8 cellular contexts compared by ENCODE assay signal in genomic region chr10:102132563-102133372, GRCh38. TPM values are rescaled to one million over a fixed set of nuclear protein-coding genes. Genes with fewer than 3 reads are reported as not detected.
A peak's percentile ranks its signal among the peaks of the same experiment; 100 is the strongest.
DNase-seq lines count a peak whose midpoint lies in the region; ATAC-seq and TF ChIP-seq lines count a peak whose summit lies in the region.

TSS of gene PPRC1 (plus strand) at chr10:102133040. CDS start at chr10:102133069, 29 bp downstream.

- peak within 1 kb of the TSS; percentile 72 for H2AFZ ChIP-seq in fibroblast of lung (ENCODE audit: low read length)

- peak; percentile 95 for ATAC-seq in activated T-helper 17 cell treated with anti-CD3 and anti-CD28 coated beads, Interleukin-2, amount 50 U/mL, for 72 hours (replicated peaks)
- peak; percentile 93 to 94 for ATAC-seq in naive thymus-derived CD8-positive, alpha-beta T cell

- H3K9ac ChIP-seq in ES-I3 (ENCODE audit: low read depth, low read length), result peak within 1 kb of the TSS; percentile 97
- H3K9ac ChIP-seq in fibroblast of lung (ENCODE audit: insufficient read depth, low read length), result peak within 1 kb of the TSS; percentile 88

- H3K4me3 ChIP-seq in LNCaP clone FGC (ENCODE audit: low read depth, low read length), result peak within 1 kb of the TSS; percentile 72
- H3K4me3 ChIP-seq in fibroblast of lung (replicated peaks in 1 of 4; ENCODE audit: control extremely low read depth in 1 of 4, insufficient read depth in 1 of 4, low read depth in 3 of 4, low read length in 4 of 4), result peak within 1 kb of the TSS; percentile 82 to 94 (median 90)

- peak within 1 kb of the TSS; percentile 91 for H3K27ac ChIP-seq in RWPE1
- H3K27ac ChIP-seq in fibroblast of lung (ENCODE audit: insufficient read depth, low read length), result peak within 1 kb of the TSS; percentile 97

- peaks cover 32% of the 10 kb centered on the region for H3K4me1 Mint-ChIP-seq in activated T-helper 17 cell treated with anti-CD3 and anti-CD28 coated beads, Interleukin-2, amount 50 U/mL, for 72 hours
- H3K4me1 Mint-ChIP-seq in naive thymus-derived CD8-positive, alpha-beta T cell, result peaks cover 28 to 49% (median 44%) of the 10 kb centered on the region in 4 donors

- H3K9me3 ChIP-seq in ES-I3 (ENCODE audit: control insufficient read depth, insufficient read depth, low read length) (no peaks in the 10 kb centered on the region), fibroblast of lung (ENCODE audit: control insufficient read depth, insufficient read depth, low read depth, low read length) (no peaks in the 10 kb centered on the region)

- H3K27ac Mint-ChIP-seq in activated T-helper 17 cell treated with anti-CD3 and anti-CD28 coated beads, Interleukin-2, amount 50 U/mL, for 72 hours, result peak within 1 kb of the TSS; percentile 96
- H3K27ac Mint-ChIP-seq in naive thymus-derived CD8-positive, alpha-beta T cell, result peak within 1 kb of the TSS; percentile 90 to 99 (median 98)

- peaks cover 47% of the 10 kb centered on the region for H3K36me3 Mint-ChIP-seq in activated T-helper 17 cell treated with anti-CD3 and anti-CD28 coated beads, Interleukin-2, amount 50 U/mL, for 72 hours (ENCODE audit: low read depth)
- peaks cover 0 to 5% (median 0%) of the 10 kb centered on the region in 3 donors for H3K36me3 Mint-ChIP-seq in naive thymus-derived CD8-positive, alpha-beta T cell

- H3K4me3 Mint-ChIP-seq in activated T-helper 17 cell treated with anti-CD3 and anti-CD28 coated beads, Interleukin-2, amount 50 U/mL, for 72 hours, result peak within 1 kb of the TSS; percentile 98
- H3K4me3 Mint-ChIP-seq in naive thymus-derived CD8-positive, alpha-beta T cell, result peak within 1 kb of the TSS; percentile 96 to 100 (median 99)

- H3K4me1 ChIP-seq in ES-I3 (ENCODE audit: insufficient read depth, low read length) (peaks cover 19% of the 10 kb centered on the region), fibroblast of lung (ENCODE audit: control insufficient read depth, extremely low read depth, insufficient read depth, low read length) (peaks cover 9% of the 10 kb centered on the region)

- POLR2A ChIA-PET in RWPE1 (lab: Yijun Ruan, JAX; ENCODE audit: low non-redundant PET), result interaction anchor here (0.9 kb wide), 1 partner anchor 19 kb away, joined by 4 read pairs; the partner anchor contains the start of gene NOLC1
- POLR2A ChIA-PET in naive thymus-derived CD8-positive, alpha-beta T cell (lab: Charles Lee), result interaction anchor here (0.5 to 2.7 kb wide), 8 partner anchors 9 to 181 kb away, joined by 3 to 32 read pairs (median 6); partner anchors contain the start of genes LDB1 and NOLC1

- no peaks in the 10 kb centered on the region for H3K9me3 Mint-ChIP-seq in activated T-helper 17 cell treated with anti-CD3 and anti-CD28 coated beads, Interleukin-2, amount 50 U/mL, for 72 hours
- no peaks in the 10 kb centered on the region for H3K9me3 Mint-ChIP-seq in naive thymus-derived CD8-positive, alpha-beta T cell

- DNase-seq in H4 (ENCODE audit: low spot score), result peak; percentile 99
- DNase-seq in LNCaP clone FGC (ENCODE audit: low read depth), result peak; percentile 98
- DNase-seq in RWPE1 (ENCODE audit: low spot score), result peak; percentile 98
- DNase-seq in fibroblast of lung (ENCODE audit: low read depth in 2 of 2), result peak; percentile 99
- DNase-seq in naive thymus-derived CD8-positive, alpha-beta T cell, result peak; percentile 91 to 98 (median 97)
- DNase-seq in stimulated activated naive CD4-positive, alpha-beta T cell (lab: John Stamatoyannopoulos, UW), result peak; percentile 92 to 98 (median 96)

- no peaks in the 10 kb centered on the region for H3K27me3 Mint-ChIP-seq in activated T-helper 17 cell treated with anti-CD3 and anti-CD28 coated beads, Interleukin-2, amount 50 U/mL, for 72 hours
- no peaks in the 10 kb centered on the region for H3K27me3 Mint-ChIP-seq in naive thymus-derived CD8-positive, alpha-beta T cell

- no peaks in the 10 kb centered on the region for H3K27me3 ChIP-seq in fibroblast of lung (ENCODE audit: control insufficient read depth, insufficient read depth, low read length)

- no peaks in the 10 kb centered on the region for H4K20me1 ChIP-seq in fibroblast of lung (ENCODE audit: control insufficient read depth, extremely low read depth, insufficient read depth, low read length)

- H3K36me3 ChIP-seq in ES-I3 (ENCODE audit: insufficient read depth, low read length) (peaks cover 2% of the 10 kb centered on the region), fibroblast of lung (ENCODE audit: control insufficient read depth, insufficient read depth, low read length) (peaks cover under 1% of the 10 kb centered on the region)

- peak; percentile 89 for TF ChIP-seq CTCF in LNCaP clone FGC (IDR thresholded peaks at IDR 0.05; ENCODE audit: control insufficient read depth, extremely low read depth, insufficient read depth)
- peak; percentile 90 for TF ChIP-seq CTCF in RWPE1 (conservative IDR thresholded peaks at IDR 0.05; ENCODE audit: low read depth)
- TF ChIP-seq CTCF in fibroblast of lung (conservative IDR thresholded peaks at IDR 0.05 in 1 of 2, IDR thresholded peaks at IDR 0.05 in 1 of 2; ENCODE audit: low read depth in 1 of 2, low read length in 2 of 2), result peak; percentile 88

- H3K4me2 ChIP-seq in fibroblast of lung (ENCODE audit: extremely low read depth, insufficient read depth, low read length), result peak within 1 kb of the TSS; percentile 77

- CTCF ChIA-PET in RWPE1 (lab: Yijun Ruan, JAX), result interaction anchor here (0.7 kb wide), 1 partner anchor 35 kb away, joined by 3 read pairs; no protein-coding TSS in a partner anchor

- H3K79me2 ChIP-seq in fibroblast of lung (ENCODE audit: control insufficient read depth, insufficient read depth, low read length), result peaks cover 48% of the 10 kb centered on the region

RNA-seq across cellular contexts. Expression of gene PPRC1, which starts in this region (rescaled TPM):
- total RNA-seq in H4 (2014; rRNA removed; shearing (Covaris generic)), result 12.8 and 14.7 TPM in 2 replicates
- total RNA-seq in activated T-helper 17 cell treated with anti-CD3 and anti-CD28 coated beads, Interleukin-2, amount 50 U/mL, for 72 hours, result 10 to 100 TPM; 34.5 to 71.3 TPM
- 9.9 and 10.0 TPM in 2 replicates for total RNA-seq in fibroblast of lung
- 13.5 and 21.0 TPM in 2 replicates for polyA plus RNA-seq in fibroblast of lung
- polyA plus RNA-seq in fibroblast of lung (2012), result 22.5 and 29.0 TPM in 2 replicates
- 129 and 156 TPM in 2 replicates for polyA minus RNA-seq in fibroblast of lung (ENCODE audit: low replicate concordance)
- total RNA-seq in naive thymus-derived CD8-positive, alpha-beta T cell, result 10 to 100 TPM; 42.4 to 45.1 TPM
- polyA plus RNA-seq in naive thymus-derived CD8-positive, alpha-beta T cell, result 10 to 100 TPM in 2 of 3 donors, 1 to 10 TPM in 1; 6.2 to 23.7 (median 13.5) TPM

Comparison
In these comparisons a context has a peak if more than half of its experiments do, and no peak if none do; other contexts are left out.
1. Peak in every context shown above with its lines: DNase-seq, ATAC-seq, H3K4me3 ChIP-seq and H3K27ac ChIP-seq.